In the genomic region with DNA sequence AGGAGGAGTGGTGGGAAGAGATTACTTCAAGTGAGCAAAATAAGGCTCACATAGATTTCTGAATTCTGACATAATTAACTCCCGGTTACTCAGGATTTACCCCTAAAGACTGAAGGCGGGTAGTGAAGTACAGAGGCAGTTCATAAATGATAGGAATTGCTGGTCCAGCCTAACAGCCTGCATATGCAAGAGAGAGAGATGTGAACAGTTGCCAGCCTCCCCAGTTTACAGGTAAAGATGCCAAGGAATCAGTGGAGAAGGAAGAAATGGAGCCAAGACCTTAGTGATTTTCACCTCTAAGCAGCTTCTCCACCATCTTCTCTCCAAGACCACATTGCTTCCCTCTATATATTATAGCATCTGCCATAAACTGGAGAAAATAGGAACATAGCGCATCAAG, we compare ENCODE assay signal across 12 cellular contexts.
"Had no signal": no experiment of that assay in that cellular context is flagged by ENCODE, and none has a peak within 500 bp of the region (broad histone marks: within the 10 kb centered on the region; RNA-seq: fewer than 3 reads in every experiment).

No MANE protein-coding gene starts in this region.

- H3K4me1 ChIP-seq: neural progenitor cell, tibial nerve had no signal

- H3K4me3 ChIP-seq: gastrocnemius medialis, neural progenitor cell, tibial nerve had no signal

- DNase-seq: activated CD4-positive, CD25-positive, alpha-beta regulatory T cell; activated T-cell treated with anti-CD3 and anti-CD28 coated beads, Interleukin-2, amount 50 U/mL, for 1 hour; effector CD4-positive, alpha-beta T cell; gastrocnemius medialis; kidney; left ventricle myocardium superior; stimulated activated CD4-positive, alpha-beta T cell treated with anti-CD3 and anti-CD28 coated beads, Interleukin-1b, Interleukin-23, amount 100 ng/mL, for 48 hours; stimulated activated naive B cell treated with anti-CD40 and anti-IgM and Interleukin-4, amounts not matched to agents 10 μg/mL and 1 μg/mL and 100 μg/mL, for 72 hours had no signal

- H3K27me3 Mint-ChIP-seq: stimulated activated naive B cell treated with anti-CD40 and anti-IgM and Interleukin-4, amounts not matched to agents 10 μg/mL and 1 μg/mL and 100 μg/mL, for 72 hours had no signal

- H2AFZ ChIP-seq: neural progenitor cell had no signal

- H3K27me3 ChIP-seq: brain microvascular endothelial cell, neural progenitor cell, tibial nerve had no signal

- H3K4me1 Mint-ChIP-seq: activated naive CD4-positive, alpha-beta T cell treated with anti-CD3 and anti-CD28 coated beads, Interleukin-2, amount 50 U/mL, for 24 hours; stimulated activated naive B cell treated with anti-CD40 and anti-IgM and Interleukin-4, amounts not matched to agents 10 μg/mL and 1 μg/mL and 100 μg/mL, for 72 hours had no signal

- H3K4me3 Mint-ChIP-seq: activated naive CD4-positive, alpha-beta T cell treated with anti-CD3 and anti-CD28 coated beads, Interleukin-2, amount 50 U/mL, for 24 hours; neural progenitor cell; stimulated activated naive B cell treated with anti-CD40 and anti-IgM and Interleukin-4, amounts not matched to agents 10 μg/mL and 1 μg/mL and 100 μg/mL, for 72 hours had no signal

- H3K36me3 ChIP-seq: brain microvascular endothelial cell, gastrocnemius medialis, neural progenitor cell, tibial nerve had no signal

- H3K36me3 Mint-ChIP-seq: activated naive CD4-positive, alpha-beta T cell treated with anti-CD3 and anti-CD28 coated beads, Interleukin-2, amount 50 U/mL, for 24 hours; neural progenitor cell; stimulated activated naive B cell treated with anti-CD40 and anti-IgM and Interleukin-4, amounts not matched to agents 10 μg/mL and 1 μg/mL and 100 μg/mL, for 72 hours had no signal

- H3K9me3 ChIP-seq: gastrocnemius medialis, tibial nerve had no signal

- ATAC-seq: gastrocnemius medialis; left ventricle myocardium superior; stimulated activated naive B cell treated with anti-CD40 and anti-IgM and Interleukin-4, amounts not matched to agents 10 μg/mL and 1 μg/mL and 100 μg/mL, for 72 hours had no signal

- H3K27ac ChIP-seq: brain microvascular endothelial cell, gastrocnemius medialis, neural progenitor cell, tibial nerve had no signal

- H3K9ac ChIP-seq: neural progenitor cell had no signal

- H3K9me3 Mint-ChIP-seq: activated naive CD4-positive, alpha-beta T cell treated with anti-CD3 and anti-CD28 coated beads, Interleukin-2, amount 50 U/mL, for 24 hours; neural progenitor cell; stimulated activated naive B cell treated with anti-CD40 and anti-IgM and Interleukin-4, amounts not matched to agents 10 μg/mL and 1 μg/mL and 100 μg/mL, for 72 hours had no signal

- H3K27ac Mint-ChIP-seq: activated naive CD4-positive, alpha-beta T cell treated with anti-CD3 and anti-CD28 coated beads, Interleukin-2, amount 50 U/mL, for 24 hours; neural progenitor cell; stimulated activated naive B cell treated with anti-CD40 and anti-IgM and Interleukin-4, amounts not matched to agents 10 μg/mL and 1 μg/mL and 100 μg/mL, for 72 hours had no signal

- H3K4me2 ChIP-seq: neural progenitor cell had no signal
